8 cellular contexts compared by ENCODE assay signal in genomic region chr19:52296773-52297600, GRCh38. TPM values are rescaled to one million over a fixed set of nuclear protein-coding genes. Genes with fewer than 3 reads are reported as not detected.
DNase-seq lines count a peak whose midpoint lies in the region; ATAC-seq and TF ChIP-seq lines count a peak whose summit lies in the region.

TSS of gene ZNF480 (plus strand) at chr19:52297169. CDS start at chr19:52300413, 3,244 bp downstream.

- H3K4me1 ChIP-seq in ovary (ENCODE audit: insufficient read depth) (peaks cover 4% of the 10 kb centered on the region), thoracic aorta (ENCODE audit: control insufficient read depth in 1 of 2, low read depth in 2 of 2) (peaks cover 9 to 17% of the 10 kb centered on the region in 2 donors)

- peak; percentile 64 for TF ChIP-seq POLR2A in ovary (IDR thresholded peaks at IDR 0.05)

- H3K9me3 ChIP-seq in ovary, result no peaks in the 10 kb centered on the region
- H3K9me3 ChIP-seq in thoracic aorta, result peaks cover 4% of the 10 kb centered on the region

- peak within 1 kb of the TSS; percentile 50 to 83 for H3K27ac ChIP-seq in ovary
- peak within 1 kb of the TSS; percentile 86 to 98 for H3K27ac ChIP-seq in thoracic aorta

- peak in 1 of 3 donors; percentile 30 for TF ChIP-seq CTCF in ovary (IDR thresholded peaks at IDR 0.05)
- TF ChIP-seq CTCF in thoracic aorta (IDR thresholded peaks at IDR 0.05), result no peak

- TF ChIP-seq EP300 in ovary (IDR thresholded peaks at IDR 0.05), result no peak

- intact Hi-C loops in Right ventricle myocardium superior (cut with DNase I), result no loop called here
- intact Hi-C loops in ovary (cut with DNase I), result no loop called here

- 0 to 1% (median 1%) methylated on average over 56 to 73 of the region's 75 CpGs for WGBS in ovary, 3 donors

- H3K27me3 ChIP-seq in ovary (no peaks in the 10 kb centered on the region), thoracic aorta (replicated peaks; ENCODE audit: insufficient read depth) (no peaks in the 10 kb centered on the region)

- H3K4me3 ChIP-seq in ovary (peak within 1 kb of the TSS; percentile 68), thoracic aorta (peak within 1 kb of the TSS; percentile 100)

- peak; percentile 40 for DNase-seq in COLO829 (ENCODE audit: low spot score)
- peak; percentile 90 for DNase-seq in NCI-H1105 treated with DMSO at 0.1 percent for 48 hours (lab: John Stamatoyannopoulos, UW)
- DNase-seq in SW480 (ENCODE audit: low spot score), result peak; percentile 78
- peak; percentile 20 for DNase-seq in activated naive CD8-positive, alpha-beta T cell treated with anti-CD3 and anti-CD28 coated beads, Interleukin-2, amount 50 U/mL, for 16 hours (ENCODE audit: low read depth, low spot score)
- DNase-seq in Right ventricle myocardium superior, result peak; percentile 93
- peak; percentile 83 to 91 (median 86) for DNase-seq in ovary
- peak; percentile 42 for DNase-seq in thoracic aorta (ENCODE audit: low spot score)

- H3K36me3 ChIP-seq in ovary (no peaks in the 10 kb centered on the region), thoracic aorta (peaks cover 25% of the 10 kb centered on the region)

- ATAC-seq in GM21737 (IDR thresholded peaks at IDR 0.05; ENCODE audit: unreplicated experiment), result peak; percentile 57
- peak; percentile 88 for ATAC-seq in Right ventricle myocardium superior (ENCODE audit: poor library complexity)
- peak; percentile 66 for ATAC-seq in thoracic aorta (ENCODE audit: insufficient number of reproducible peaks, low FRiP score, low read depth)

RNA-seq across cellular contexts. Expression of gene ZNF480, which starts in this region (rescaled TPM):
- 15.9 TPM for total RNA-seq in Right ventricle myocardium superior
- 10 to 100 TPM in 5 of 7 donors, 1 to 10 TPM in 2; 5.1 to 16.8 (median 14.4) TPM for total RNA-seq in ovary
- polyA plus RNA-seq in ovary, result 1 to 10 TPM; 4.5 to 8.3 TPM
- 1 to 10 TPM; 4.6 to 8.5 TPM for total RNA-seq in thoracic aorta

Comparison
In these comparisons a context has a peak if more than half of its experiments do, and no peak if none do; other contexts are left out.
1. Peak in every context shown above with its lines: DNase-seq, ATAC-seq, H3K4me3 ChIP-seq and H3K27ac ChIP-seq.
2. DNase-seq: peak in every context shown above with its lines; median percentile 93 in Right ventricle myocardium superior; 90 in NCI-H1105 treated with DMSO at 0.1 percent for 48 hours; 86 in ovary; 78 in SW480; 42 in thoracic aorta; 40 in COLO829; 20 in activated naive CD8-positive, alpha-beta T cell treated with anti-CD3 and anti-CD28 coated beads, Interleukin-2, amount 50 U/mL, for 16 hours.